ENCODE assay signal across 9 cellular contexts in genomic region chr10:50604823-50605222, GRCh38. TPM values are rescaled to one million over a fixed set of nuclear protein-coding genes. Genes with fewer than 3 reads are reported as not detected.
A peak's percentile ranks its signal among the peaks of the same experiment; 100 is the strongest.
DNase-seq lines count a peak whose midpoint lies in the region; ATAC-seq and TF ChIP-seq lines count a peak whose summit lies in the region.
"Had no signal": no experiment of that assay in that cellular context is flagged by ENCODE, and none has a peak within 500 bp of the region (broad histone marks: within the 10 kb centered on the region; RNA-seq: fewer than 3 reads in every experiment).

No MANE protein-coding gene starts in this region.

- peak; percentile 33 for DNase-seq in A172 (ENCODE audit: low spot score)
- DNase-seq in brain microvascular endothelial cell, result no peak
- DNase-seq in mesothelial cell of epicardium (ENCODE audit: low spot score in 2 of 2, unreplicated experiment in 2 of 2), result no peak
- DNase-seq in Kasumi-1 (lab: John Stamatoyannopoulos, UW), result no peak
- no peak for DNase-seq in GM13976 (ENCODE audit: low spot score)
- DNase-seq in DMS 273 (lab: John Stamatoyannopoulos, UW; ENCODE audit: unreplicated experiment), result no peak
- DNase-seq in stimulated activated CD4-positive, alpha-beta T cell treated with anti-CD3 and anti-CD28 coated beads, Interleukin-2, amount 100 ng/mL, for 48 hours, result no peak
- DNase-seq: stimulated activated CD4-positive, alpha-beta T cell treated with anti-CD3 and anti-CD28 coated beads, Interleukin-1b, Interleukin-23, amount 100 ng/mL, for 48 hours had no signal

- H3K27me3 Mint-ChIP-seq in mesothelial cell of epicardium (ENCODE audit: low read depth), result no peaks in the 10 kb centered on the region

- H3K4me1 Mint-ChIP-seq in mesothelial cell of epicardium, result peaks cover 45% of the 10 kb centered on the region

- H3K27me3 ChIP-seq in brain microvascular endothelial cell (replicated peaks), result no peaks in the 10 kb centered on the region

- H3K4me3 Mint-ChIP-seq in mesothelial cell of epicardium, result no peak overlapping the region

- ATAC-seq in HG02798 (IDR thresholded peaks at IDR 0.05; ENCODE audit: poor library complexity, unreplicated experiment), result peak; percentile 3

- H3K9me3 Mint-ChIP-seq in mesothelial cell of epicardium, result no peaks in the 10 kb centered on the region

- H3K36me3 Mint-ChIP-seq in mesothelial cell of epicardium, result no peaks in the 10 kb centered on the region

- peak overlapping the region; percentile 89 for H3K27ac Mint-ChIP-seq in mesothelial cell of epicardium

- no peak for TF ChIP-seq CTCF in brain microvascular endothelial cell (IDR thresholded peaks at IDR 0.05; ENCODE audit: low read depth, low read length, missing control alignments)
- no peak for TF ChIP-seq CTCF in mesothelial cell of epicardium (IDR thresholded peaks at IDR 0.05; ENCODE audit: unreplicated experiment)
- TF ChIP-seq CTCF in GM13976 (IDR thresholded peaks at IDR 0.05; ENCODE audit: borderline replicate concordance, control extremely low read depth, extremely low read depth, insufficient read depth, missing control alignments), result no peak

- no peak overlapping the region for H3K4me3 ChIP-seq in brain microvascular endothelial cell (ENCODE audit: low read depth, low read length)

- in situ Hi-C loops in brain microvascular endothelial cell (cut with HindIII; ENCODE audit: low pct_ligation_motif_present, low sequenced_read_pairs), result no loop called here
- in situ Hi-C loops in GM13976 (cut with MboI; ENCODE audit: low sequenced_read_pairs, unreplicated experiment), result no loop called here

- H3K36me3 ChIP-seq in brain microvascular endothelial cell (replicated peaks), result no peaks in the 10 kb centered on the region

- H3K27ac ChIP-seq in brain microvascular endothelial cell, result peak overlapping the region; percentile 79

RNA-seq across cellular contexts. Expression of gene SGMS1, which starts 18.9 kb away (rescaled TPM):
- 20.0 and 24.3 TPM in 2 replicates for total RNA-seq in A172 (2014; rRNA removed; shearing (Covaris generic))
- 14.9 to 17.5 TPM (median 16.8 TPM) in 3 replicates for total RNA-seq in mesothelial cell of epicardium
